Comparison of ENCODE assay signal across 16 cellular contexts in the genomic region with DNA sequence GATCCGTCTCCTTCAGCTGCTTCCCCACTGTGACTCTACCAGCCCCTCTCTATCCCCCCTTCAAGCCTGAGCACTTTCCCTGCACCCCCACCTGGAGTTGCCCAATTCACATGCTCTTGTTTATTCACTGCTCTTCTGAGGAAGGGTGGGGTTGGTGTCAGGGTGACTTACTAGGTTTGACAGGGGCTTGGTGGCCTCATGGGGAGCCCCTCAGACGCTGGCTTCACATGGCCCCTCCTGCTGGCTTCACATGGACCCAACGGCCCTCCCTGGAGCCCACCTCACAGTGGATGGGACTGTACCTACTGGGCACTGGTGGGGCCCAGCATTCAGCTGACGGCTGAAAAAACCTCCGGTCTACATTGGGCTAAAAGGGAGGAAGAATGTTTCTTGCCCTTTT.
"Had no signal": no experiment of that assay in that cellular context is flagged by ENCODE, and none has a peak within 500 bp of the region (broad histone marks: within the 10 kb centered on the region; RNA-seq: fewer than 3 reads in every experiment).

No MANE protein-coding gene starts in this region.

- H3K4me3 Mint-ChIP-seq: activated CD4-positive, alpha-beta T cell treated with anti-CD3 and anti-CD28 coated beads for 36 hours; activated CD8-positive, alpha-beta T cell treated with anti-CD3 and anti-CD28 coated beads for 36 hours; activated T-cell treated with anti-CD3 and anti-CD28 coated beads, Interleukin-2, amount 50 U/mL, for 72 hours; brain; naive thymus-derived CD8-positive, alpha-beta T cell; stimulated activated naive CD8-positive, alpha-beta T cell treated with anti-CD3 and anti-CD28 coated beads, Interleukin-15, Interleukin-2, amounts not matched to agents 100 ng/mL and 50 ng/mL, for 24 hours; T-helper 1 cell treated with Interleukin-12 subunit alpha and Interleukin-12 subunit beta and Interleukin-4 antibody, amounts not matched to agents 30 μg/mL and 1 μg/mL, for 36 hours had no signal

- H3K27me3 Mint-ChIP-seq: activated CD4-positive, alpha-beta T cell treated with anti-CD3 and anti-CD28 coated beads for 36 hours had no signal

- H3K27me3 ChIP-seq: colonic mucosa, esophagus squamous epithelium, left lung, suprapubic skin, upper lobe of left lung had no signal

- H3K27ac ChIP-seq: colonic mucosa, esophagus squamous epithelium, left lung, suprapubic skin, upper lobe of left lung had no signal

- DNase-seq: activated gamma-delta T cell, esophagus squamous epithelium had no signal

- H3K27ac Mint-ChIP-seq: activated CD4-positive, alpha-beta T cell treated with anti-CD3 and anti-CD28 coated beads for 36 hours; activated CD8-positive, alpha-beta T cell treated with anti-CD3 and anti-CD28 coated beads for 36 hours; activated naive CD4-positive, alpha-beta T cell treated with anti-CD3 and anti-CD28 coated beads, Interleukin-2, amount 50 U/mL, for 72 hours; brain; naive thymus-derived CD8-positive, alpha-beta T cell; stimulated activated naive CD8-positive, alpha-beta T cell treated with anti-CD3 and anti-CD28 coated beads, Interleukin-15, Interleukin-2, amounts not matched to agents 100 ng/mL and 50 ng/mL, for 24 hours; T-helper 1 cell treated with Interleukin-12 subunit alpha and Interleukin-12 subunit beta and Interleukin-4 antibody, amounts not matched to agents 30 μg/mL and 1 μg/mL, for 36 hours had no signal

- H3K36me3 Mint-ChIP-seq: activated naive CD4-positive, alpha-beta T cell treated with anti-CD3 and anti-CD28 coated beads, Interleukin-2, amount 50 U/mL, for 72 hours; brain; naive thymus-derived CD8-positive, alpha-beta T cell had no signal

- H3K4me1 ChIP-seq: colonic mucosa had no signal

- H3K9me3 Mint-ChIP-seq: activated CD8-positive, alpha-beta T cell treated with anti-CD3 and anti-CD28 coated beads for 36 hours; activated naive CD4-positive, alpha-beta T cell treated with anti-CD3 and anti-CD28 coated beads, Interleukin-2, amount 50 U/mL, for 72 hours; activated T-cell treated with anti-CD3 and anti-CD28 coated beads, Interleukin-2, amount 50 U/mL, for 72 hours; stimulated activated naive CD8-positive, alpha-beta T cell treated with anti-CD3 and anti-CD28 coated beads, Interleukin-15, Interleukin-2, amounts not matched to agents 100 ng/mL and 50 ng/mL, for 24 hours; T-helper 1 cell treated with Interleukin-12 subunit alpha and Interleukin-12 subunit beta and Interleukin-4 antibody, amounts not matched to agents 30 μg/mL and 1 μg/mL, for 36 hours had no signal

- H3K4me3 ChIP-seq: colonic mucosa, esophagus squamous epithelium, left lung, suprapubic skin, upper lobe of left lung had no signal

- H3K9me3 ChIP-seq: colonic mucosa, esophagus squamous epithelium, left lung, suprapubic skin, upper lobe of left lung had no signal

- FAIRE-seq: kidney, small intestine had no signal

- H3K36me3 ChIP-seq: colonic mucosa, esophagus squamous epithelium, left lung, suprapubic skin, upper lobe of left lung had no signal
